ENCODE assay signal across 9 cellular contexts in genomic region chr9:130995399-130995941, GRCh38. TPM values are rescaled to one million over a fixed set of nuclear protein-coding genes. Genes with fewer than 3 reads are reported as not detected.
DNase-seq lines count a peak whose midpoint lies in the region; ATAC-seq and TF ChIP-seq lines count a peak whose summit lies in the region.
"Had no signal": no experiment of that assay in that cellular context is flagged by ENCODE, and none has a peak within 500 bp of the region (broad histone marks: within the 10 kb centered on the region; RNA-seq: fewer than 3 reads in every experiment).

No MANE protein-coding gene starts in this region.

- ATAC-seq in GM21367 (IDR thresholded peaks at IDR 0.05; ENCODE audit: unreplicated experiment), result no peak
- no peak for ATAC-seq in HG03045 (IDR thresholded peaks at IDR 0.05; ENCODE audit: unreplicated experiment)
- no peak for ATAC-seq in HG02571 (IDR thresholded peaks at IDR 0.05; ENCODE audit: unreplicated experiment)

- intact Hi-C loops in dendritic cell treated with granulocyte-macrophage colony-stimulating factor and Interleukin-4, amounts not matched to agents 40 ng/mL and 50 ng/mL, for 4 days (cut with micrococcal nuclease), result loop anchor here (5.0 kb wide), 1 partner anchor 283 kb away; no protein-coding TSS in a partner anchor
- intact Hi-C loops in activated naive CD4-positive, alpha-beta T cell treated with anti-CD3 and anti-CD28 coated beads for 36 hours (cut with micrococcal nuclease), result loop anchor here (5.0 kb wide), 1 partner anchor 123 kb away; no protein-coding TSS in a partner anchor

- no peak overlapping the region for H3K4me3 ChIP-seq in GM12865 (ENCODE audit: low read depth, low read length)

- peaks cover 9% of the 10 kb centered on the region for H3K27me3 Mint-ChIP-seq in dendritic cell treated with granulocyte-macrophage colony-stimulating factor and Interleukin-4, amounts not matched to agents 40 ng/mL and 50 ng/mL, for 4 days
- H3K27me3 Mint-ChIP-seq in neural crest cell (ENCODE audit: low read depth), result peaks cover 23% of the 10 kb centered on the region
- peaks cover 5% of the 10 kb centered on the region for H3K27me3 Mint-ChIP-seq in activated naive CD4-positive, alpha-beta T cell treated with anti-CD3 and anti-CD28 coated beads for 36 hours (ENCODE audit: low read depth)

- H3K9me3 Mint-ChIP-seq in dendritic cell treated with granulocyte-macrophage colony-stimulating factor and Interleukin-4, amounts not matched to agents 40 ng/mL and 50 ng/mL, for 4 days, result no peaks in the 10 kb centered on the region
- H3K9me3 Mint-ChIP-seq in neural crest cell, result no peaks in the 10 kb centered on the region
- H3K9me3 Mint-ChIP-seq in activated naive CD4-positive, alpha-beta T cell treated with anti-CD3 and anti-CD28 coated beads for 36 hours, result no peaks in the 10 kb centered on the region

- peaks cover 30% of the 10 kb centered on the region for H3K4me1 Mint-ChIP-seq in dendritic cell treated with granulocyte-macrophage colony-stimulating factor and Interleukin-4, amounts not matched to agents 40 ng/mL and 50 ng/mL, for 4 days (ENCODE audit: low read depth)
- peaks cover 23% of the 10 kb centered on the region for H3K4me1 Mint-ChIP-seq in neural crest cell
- H3K4me1 Mint-ChIP-seq in activated naive CD4-positive, alpha-beta T cell treated with anti-CD3 and anti-CD28 coated beads for 36 hours (ENCODE audit: low read depth), result no peaks in the 10 kb centered on the region

- no peaks in the 10 kb centered on the region for H3K36me3 Mint-ChIP-seq in dendritic cell treated with granulocyte-macrophage colony-stimulating factor and Interleukin-4, amounts not matched to agents 40 ng/mL and 50 ng/mL, for 4 days (ENCODE audit: low read depth)
- H3K36me3 Mint-ChIP-seq in neural crest cell (ENCODE audit: low read depth), result no peaks in the 10 kb centered on the region
- H3K36me3 Mint-ChIP-seq in activated naive CD4-positive, alpha-beta T cell treated with anti-CD3 and anti-CD28 coated beads for 36 hours (ENCODE audit: low read depth), result no peaks in the 10 kb centered on the region
- H3K36me3 Mint-ChIP-seq: IgD-negative memory B cell had no signal

- no peak for TF ChIP-seq CTCF in GM12865 (IDR thresholded peaks at IDR 0.05; ENCODE audit: insufficient read depth, low read depth, low read length, missing control alignments)
- TF ChIP-seq CTCF in neural crest cell (conservative IDR thresholded peaks at IDR 0.05), result no peak

- no peak overlapping the region for H3K4me3 Mint-ChIP-seq in dendritic cell treated with granulocyte-macrophage colony-stimulating factor and Interleukin-4, amounts not matched to agents 40 ng/mL and 50 ng/mL, for 4 days
- H3K4me3 Mint-ChIP-seq in neural crest cell, result no peak overlapping the region
- no peak overlapping the region for H3K4me3 Mint-ChIP-seq in activated naive CD4-positive, alpha-beta T cell treated with anti-CD3 and anti-CD28 coated beads for 36 hours
- H3K4me3 Mint-ChIP-seq: IgD-negative memory B cell had no signal

- H3K27ac Mint-ChIP-seq in dendritic cell treated with granulocyte-macrophage colony-stimulating factor and Interleukin-4, amounts not matched to agents 40 ng/mL and 50 ng/mL, for 4 days, result peak overlapping the region; percentile 51
- H3K27ac Mint-ChIP-seq in neural crest cell (ENCODE audit: unreplicated experiment), result peak overlapping the region; percentile 86
- H3K27ac Mint-ChIP-seq in activated naive CD4-positive, alpha-beta T cell treated with anti-CD3 and anti-CD28 coated beads for 36 hours, result no peak overlapping the region

- CTCF ChIA-PET in activated naive CD4-positive, alpha-beta T cell treated with anti-CD3 and anti-CD28 coated beads for 36 hours (lab: Charles Lee), result interaction anchor here (0.7 kb wide), 1 partner anchor 54 kb away, joined by 3 read pairs; no protein-coding TSS in a partner anchor

- DNase-seq in GM12865 (ENCODE audit: low read depth) (peak; percentile 12), NCI-H69 (lab: John Stamatoyannopoulos, UW) (peak; percentile 92), neural crest cell (ENCODE audit: low read depth, low spot score) (no peak)
- DNase-seq in activated naive CD4-positive, alpha-beta T cell treated with anti-CD3 and anti-CD28 coated beads for 36 hours, result no peak

RNA-seq across cellular contexts. Expression of gene LAMC3, which starts 13.5 kb away (rescaled TPM):
- 2.8 and 4.0 TPM in 2 replicates for total RNA-seq in neural crest cell
- total RNA-seq in activated naive CD4-positive, alpha-beta T cell treated with anti-CD3 and anti-CD28 coated beads for 36 hours, result under 1 TPM; 0.69 to 0.98 TPM

RNA-seq across cellular contexts. Expression of gene FIBCD1, which starts 56.4 kb away (rescaled TPM):
- 0.23 and 0.45 TPM in 2 replicates for total RNA-seq in neural crest cell
- not detected for total RNA-seq in activated naive CD4-positive, alpha-beta T cell treated with anti-CD3 and anti-CD28 coated beads for 36 hours

Comparison
In these comparisons a context has a peak if more than half of its experiments do, and no peak if none do; other contexts are left out.
1. DNase-seq: peak in GM12865 (single experiment) and NCI-H69 (single experiment); none in neural crest cell (single experiment) and activated naive CD4-positive, alpha-beta T cell treated with anti-CD3 and anti-CD28 coated beads for 36 hours (single experiment).